Comparison of ENCODE assay signal across 22 cellular contexts in genomic region chr2:26706093-26706492, GRCh38. TPM values are rescaled to one million over a fixed set of nuclear protein-coding genes. Genes with fewer than 3 reads are reported as not detected.
DNase-seq lines count a peak whose midpoint lies in the region; ATAC-seq, FAIRE-seq and TF ChIP-seq lines count a peak whose summit lies in the region.
"Had no signal": no experiment of that assay in that cellular context is flagged by ENCODE, and none has a peak within 500 bp of the region (broad histone marks: within the 10 kb centered on the region; RNA-seq: fewer than 3 reads in every experiment).

No MANE protein-coding gene starts in this region.

- H3K4me3 ChIP-seq in right cardiac atrium (ENCODE audit: low read length) = no peak overlapping the region
- no peak overlapping the region for H3K4me3 ChIP-seq in kidney (ENCODE audit: low read length in 2 of 2)
- no peak overlapping the region for H3K4me3 ChIP-seq in thyroid gland (replicated peaks in 1 of 3)
- H3K4me3 ChIP-seq: BLaER1, PC-9, SJSA1 had no signal

- no peak overlapping the region for H3K9ac ChIP-seq in kidney (ENCODE audit: low read length in 2 of 2)
- H3K9ac ChIP-seq: BLaER1 had no signal

- ATAC-seq in right cardiac atrium = no peak
- ATAC-seq in left cardiac atrium = no peak
- ATAC-seq in HG03520 (IDR thresholded peaks at IDR 0.05; ENCODE audit: unreplicated experiment) = no peak
- ATAC-seq: HCT116, Right ventricle myocardium inferior had no signal

- no peaks in the 10 kb centered on the region for H3K9me3 ChIP-seq in right cardiac atrium (ENCODE audit: control insufficient read depth, low read length)
- no peaks in the 10 kb centered on the region for H3K9me3 ChIP-seq in kidney (ENCODE audit: control insufficient read depth in 1 of 2, low read length in 2 of 2)
- H3K9me3 ChIP-seq in thyroid gland = no peaks in the 10 kb centered on the region
- H3K9me3 ChIP-seq: BLaER1, SJSA1 had no signal

- peaks cover 7% of the 10 kb centered on the region for H3K4me1 ChIP-seq in right cardiac atrium (ENCODE audit: control insufficient read depth, insufficient read depth, low read length)
- peaks cover 0 to 7% of the 10 kb centered on the region in 2 donors for H3K4me1 ChIP-seq in kidney (ENCODE audit: control insufficient read depth in 1 of 2, insufficient read depth in 1 of 2, low read depth in 1 of 2, low read length in 2 of 2)
- H3K4me1 ChIP-seq in thyroid gland = peaks cover 35 to 65% of the 10 kb centered on the region in 2 donors
- H3K4me1 ChIP-seq: SJSA1 had no signal

- TF ChIP-seq POLR2A in thyroid gland (IDR thresholded peaks at IDR 0.05) = no peak

- TF ChIP-seq CTCF in kidney (IDR thresholded peaks at IDR 0.05; ENCODE audit: borderline replicate concordance, extremely low read depth, insufficient read depth) = no peak
- TF ChIP-seq CTCF in thyroid gland (IDR thresholded peaks at IDR 0.05) = no peak

- intact Hi-C loops in right cardiac atrium (cut with DNase I) (no loop called here), left cardiac atrium (cut with DNase I) (no loop called here), kidney (cut with DNase I) (no loop called here), thyroid gland (cut with DNase I) (no loop called here)

- 63% methylated on average over 3 of the region's 3 CpGs for WGBS in right cardiac atrium
- WGBS in thyroid gland, 2 donors = 68 to 86% methylated on average over 3 of the region's 3 CpGs

- DNase-seq in right cardiac atrium (peak in 1 of 3 donors; percentile 18), left cardiac atrium (no peak), kidney (peak; percentile 25), thyroid gland (no peak), germinal center (ENCODE audit: low spot score) (no peak), HuH-7 (ENCODE audit: low spot score) (no peak)
- DNase-seq: CD4-positive, CD25-positive, alpha-beta regulatory T cell; DMS153; DND-41; KG1; MM.1S; NCI-H2029 treated with DMSO at 0.1 percent for 48 hours; NCI-H2227 treated with DMSO at 0.1 percent for 48 hours; NCI-H526 treated with DMSO at 0.1 percent for 48 hours; PC-9 had no signal

- no peak for FAIRE-seq in kidney (lab: Jason Lieb, UNC)
- FAIRE-seq: GM12892, HTR-8/SVneo had no signal

- H3K27me3 ChIP-seq in right cardiac atrium (ENCODE audit: control insufficient read depth, insufficient read depth) = no peaks in the 10 kb centered on the region
- no peaks in the 10 kb centered on the region for H3K27me3 ChIP-seq in thyroid gland
- H3K27me3 ChIP-seq: BLaER1 had no signal

- H3K36me3 ChIP-seq in kidney (ENCODE audit: control insufficient read depth in 1 of 2, insufficient read depth in 2 of 2, low read length in 2 of 2) (no peaks in the 10 kb centered on the region), thyroid gland (no peaks in the 10 kb centered on the region)
- H3K36me3 ChIP-seq: BLaER1, SJSA1 had no signal

- H3K27ac ChIP-seq in right cardiac atrium (ENCODE audit: low read length) = peak overlapping the region; percentile 49
- no peak overlapping the region for H3K27ac ChIP-seq in kidney (ENCODE audit: low read depth in 2 of 2, low read length in 2 of 2)
- peak overlapping the region; percentile 59 to 77 (median 66) for H3K27ac ChIP-seq in thyroid gland
- H3K27ac ChIP-seq: BLaER1, PC-9, SJSA1 had no signal

RNA-seq across cellular contexts. Expression of gene KCNK3, which starts 13.6 kb away (rescaled TPM):
- total RNA-seq in right cardiac atrium (10 to 100 TPM; 25.6 to 36.6 (median 28.2) TPM), left cardiac atrium (10 to 100 TPM; 30.9 to 35.4 TPM), kidney (8.1 TPM), thyroid gland (1 to 10 TPM; 4.8 to 8.3 (median 5.6) TPM)
- polyA plus RNA-seq in right cardiac atrium (29.3 TPM), kidney (ENCODE audit: insufficient read depth, low read depth, low replicate concordance) (2.1 TPM)
- total RNA-seq: CD4-positive, CD25-positive, alpha-beta regulatory T cell; PC-9; SJSA1 had no signal
- polyA plus RNA-seq: CD4-positive, CD25-positive, alpha-beta regulatory T cell had no signal

RNA-seq across cellular contexts. Expression of gene SLC35F6, which starts 58.0 kb away (rescaled TPM):
- total RNA-seq in right cardiac atrium = 10 to 100 TPM; 22.0 to 34.3 (median 26.5) TPM
- polyA plus RNA-seq in right cardiac atrium = 18.8 TPM
- 10 to 100 TPM; 26.4 to 35.5 TPM for total RNA-seq in left cardiac atrium
- total RNA-seq in kidney = 63.7 TPM
- polyA plus RNA-seq in kidney (ENCODE audit: insufficient read depth, low read depth, low replicate concordance) = 43.1 TPM
- 10 to 100 TPM; 73.1 to 91.2 (median 80.7) TPM for total RNA-seq in thyroid gland

Comparison
In these comparisons a context has a peak if more than half of its experiments do, and no peak if none do; other contexts are left out.
1. H3K27ac ChIP-seq: peak in right cardiac atrium (single experiment) and thyroid gland (3 of 3); none in kidney (0 of 2).